ENCODE assay signal across 2 cellular contexts in genomic region chr17:79911430-79912399, GRCh38.
TF ChIP-seq lines count a peak whose summit lies in the region.

No MANE protein-coding gene starts in this region.

TF ChIP-seq in GM23338, 12 proteins besides CTCF, POLR2A, EP300 and RAD21:
- no peak for TF ChIP-seq NANOG (IDR thresholded peaks at IDR 0.05; ENCODE audit: borderline replicate concordance)
- no peak for TF ChIP-seq EZH2 (IDR thresholded peaks at IDR 0.05; ENCODE audit: low read depth, unreplicated experiment)
- no peak for TF ChIP-seq EZH2phosphoT487 (IDR thresholded peaks at IDR 0.05; ENCODE audit: unreplicated experiment)
- TF ChIP-seq ZNF114 (CRISPR knock-in tag; IDR thresholded peaks at IDR 0.05): no peak
- TF ChIP-seq, protein P1, sequence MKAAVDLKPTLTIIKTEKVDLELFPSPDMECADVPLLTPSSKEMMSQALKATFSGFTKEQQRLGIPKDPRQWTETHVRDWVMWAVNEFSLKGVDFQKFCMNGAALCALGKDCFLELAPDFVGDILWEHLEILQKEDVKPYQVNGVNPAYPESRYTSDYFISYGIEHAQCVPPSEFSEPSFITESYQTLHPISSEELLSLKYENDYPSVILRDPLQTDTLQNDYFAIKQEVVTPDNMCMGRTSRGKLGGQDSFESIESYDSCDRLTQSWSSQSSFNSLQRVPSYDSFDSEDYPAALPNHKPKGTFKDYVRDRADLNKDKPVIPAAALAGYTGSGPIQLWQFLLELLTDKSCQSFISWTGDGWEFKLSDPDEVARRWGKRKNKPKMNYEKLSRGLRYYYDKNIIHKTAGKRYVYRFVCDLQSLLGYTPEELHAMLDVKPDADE (IDR thresholded peaks at IDR 0.05): no peak
- no peak for TF ChIP-seq POLR2AphosphoS5 (IDR thresholded peaks at IDR 0.05; ENCODE audit: low read depth)
- TF ChIP-seq ZNF462 (CRISPR knock-in tag; IDR thresholded peaks at IDR 0.05): no peak
- TF ChIP-seq ZNF331 (CRISPR knock-in tag; IDR thresholded peaks at IDR 0.05; ENCODE audit: low read depth): no peak
- no peak for TF ChIP-seq JUNB (IDR thresholded peaks at IDR 0.05; ENCODE audit: unreplicated experiment)
- TF ChIP-seq CREB1 (CRISPR knock-in tag; IDR thresholded peaks at IDR 0.05; ENCODE audit: low read depth): no peak
- TF ChIP-seq, protein P2, sequence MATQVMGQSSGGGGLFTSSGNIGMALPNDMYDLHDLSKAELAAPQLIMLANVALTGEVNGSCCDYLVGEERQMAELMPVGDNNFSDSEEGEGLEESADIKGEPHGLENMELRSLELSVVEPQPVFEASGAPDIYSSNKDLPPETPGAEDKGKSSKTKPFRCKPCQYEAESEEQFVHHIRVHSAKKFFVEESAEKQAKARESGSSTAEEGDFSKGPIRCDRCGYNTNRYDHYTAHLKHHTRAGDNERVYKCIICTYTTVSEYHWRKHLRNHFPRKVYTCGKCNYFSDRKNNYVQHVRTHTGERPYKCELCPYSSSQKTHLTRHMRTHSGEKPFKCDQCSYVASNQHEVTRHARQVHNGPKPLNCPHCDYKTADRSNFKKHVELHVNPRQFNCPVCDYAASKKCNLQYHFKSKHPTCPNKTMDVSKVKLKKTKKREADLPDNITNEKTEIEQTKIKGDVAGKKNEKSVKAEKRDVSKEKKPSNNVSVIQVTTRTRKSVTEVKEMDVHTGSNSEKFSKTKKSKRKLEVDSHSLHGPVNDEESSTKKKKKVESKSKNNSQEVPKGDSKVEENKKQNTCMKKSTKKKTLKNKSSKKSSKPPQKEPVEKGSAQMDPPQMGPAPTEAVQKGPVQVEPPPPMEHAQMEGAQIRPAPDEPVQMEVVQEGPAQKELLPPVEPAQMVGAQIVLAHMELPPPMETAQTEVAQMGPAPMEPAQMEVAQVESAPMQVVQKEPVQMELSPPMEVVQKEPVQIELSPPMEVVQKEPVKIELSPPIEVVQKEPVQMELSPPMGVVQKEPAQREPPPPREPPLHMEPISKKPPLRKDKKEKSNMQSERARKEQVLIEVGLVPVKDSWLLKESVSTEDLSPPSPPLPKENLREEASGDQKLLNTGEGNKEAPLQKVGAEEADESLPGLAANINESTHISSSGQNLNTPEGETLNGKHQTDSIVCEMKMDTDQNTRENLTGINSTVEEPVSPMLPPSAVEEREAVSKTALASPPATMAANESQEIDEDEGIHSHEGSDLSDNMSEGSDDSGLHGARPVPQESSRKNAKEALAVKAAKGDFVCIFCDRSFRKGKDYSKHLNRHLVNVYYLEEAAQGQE (IDR thresholded peaks at IDR 0.05; ENCODE audit: unreplicated experiment): no peak
- no peak for TF ChIP-seq STAT1 (IDR thresholded peaks at IDR 0.05; ENCODE audit: unreplicated experiment)

TF ChIP-seq in H1, 55 proteins besides CTCF, POLR2A, EP300 and RAD21:
- no peak for TF ChIP-seq HDAC6 (IDR thresholded peaks at IDR 0.05; ENCODE audit: low read depth, low read length)
- no peak for TF ChIP-seq SP1 (IDR thresholded peaks at IDR 0.05; ENCODE audit: low read depth, low read length)
- no peak for TF ChIP-seq CBX5 (IDR thresholded peaks at IDR 0.05; ENCODE audit: low read depth, low read length)
- TF ChIP-seq KDM5A (IDR thresholded peaks at IDR 0.05; ENCODE audit: low read length): no peak
- no peak for TF ChIP-seq EZH2 (IDR thresholded peaks at IDR 0.05; ENCODE audit: low read depth, low read length, severe bottlenecking)
- TF ChIP-seq, protein P3, sequence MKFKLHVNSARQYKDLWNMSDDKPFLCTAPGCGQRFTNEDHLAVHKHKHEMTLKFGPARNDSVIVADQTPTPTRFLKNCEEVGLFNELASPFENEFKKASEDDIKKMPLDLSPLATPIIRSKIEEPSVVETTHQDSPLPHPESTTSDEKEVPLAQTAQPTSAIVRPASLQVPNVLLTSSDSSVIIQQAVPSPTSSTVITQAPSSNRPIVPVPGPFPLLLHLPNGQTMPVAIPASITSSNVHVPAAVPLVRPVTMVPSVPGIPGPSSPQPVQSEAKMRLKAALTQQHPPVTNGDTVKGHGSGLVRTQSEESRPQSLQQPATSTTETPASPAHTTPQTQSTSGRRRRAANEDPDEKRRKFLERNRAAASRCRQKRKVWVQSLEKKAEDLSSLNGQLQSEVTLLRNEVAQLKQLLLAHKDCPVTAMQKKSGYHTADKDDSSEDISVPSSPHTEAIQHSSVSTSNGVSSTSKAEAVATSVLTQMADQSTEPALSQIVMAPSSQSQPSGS (IDR thresholded peaks at IDR 0.05; ENCODE audit: low read length): no peak
- no peak for TF ChIP-seq NRF1 (IDR thresholded peaks at IDR 0.05; ENCODE audit: low read depth, low read length)
- TF ChIP-seq SP2 (IDR thresholded peaks at IDR 0.05; ENCODE audit: low read length): no peak
- TF ChIP-seq, protein P4, sequence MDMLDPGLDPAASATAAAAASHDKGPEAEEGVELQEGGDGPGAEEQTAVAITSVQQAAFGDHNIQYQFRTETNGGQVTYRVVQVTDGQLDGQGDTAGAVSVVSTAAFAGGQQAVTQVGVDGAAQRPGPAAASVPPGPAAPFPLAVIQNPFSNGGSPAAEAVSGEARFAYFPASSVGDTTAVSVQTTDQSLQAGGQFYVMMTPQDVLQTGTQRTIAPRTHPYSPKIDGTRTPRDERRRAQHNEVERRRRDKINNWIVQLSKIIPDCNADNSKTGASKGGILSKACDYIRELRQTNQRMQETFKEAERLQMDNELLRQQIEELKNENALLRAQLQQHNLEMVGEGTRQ (IDR thresholded peaks at IDR 0.05; ENCODE audit: low read length): no peak
